24 cellular contexts compared by ENCODE assay signal in the genomic region with DNA sequence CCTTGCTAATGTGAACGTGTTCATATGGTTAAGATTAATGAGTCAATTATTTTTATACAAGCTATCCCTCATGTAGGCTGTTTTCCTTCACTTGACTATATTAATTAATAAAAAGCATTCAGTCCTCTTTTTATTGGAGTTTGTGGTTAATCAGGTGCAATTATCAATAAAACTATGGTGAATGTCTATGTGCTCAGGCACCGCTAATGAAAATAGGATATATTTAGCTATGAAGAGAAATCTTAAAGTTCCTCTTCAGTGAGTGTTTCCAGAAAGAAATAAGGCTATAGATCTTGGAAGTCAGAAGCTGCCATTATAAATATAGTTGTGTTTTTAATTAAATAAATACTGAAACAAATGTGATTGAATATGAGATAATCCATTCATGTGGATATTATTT.
A peak's percentile ranks its signal among the peaks of the same experiment; 100 is the strongest.
DNase-seq lines count a peak whose midpoint lies in the region; ATAC-seq, FAIRE-seq and TF ChIP-seq lines count a peak whose summit lies in the region.
"Had no signal": no experiment of that assay in that cellular context is flagged by ENCODE, and none has a peak within 500 bp of the region (broad histone marks: within the 10 kb centered on the region; RNA-seq: fewer than 3 reads in every experiment).

No MANE protein-coding gene starts in this region.

- no peak for ATAC-seq in HG02610 (IDR thresholded peaks at IDR 0.05; ENCODE audit: unreplicated experiment)
- ATAC-seq: A549, GM12878 had no signal

- no peak overlapping the region for H3K4me3 ChIP-seq in A673 (ENCODE audit: low read depth, low read length, poor library complexity, severe bottlenecking)
- H3K4me3 ChIP-seq in SK-N-MC: peak overlapping the region; percentile 58
- H3K4me3 ChIP-seq: A549, BLaER1, GM12878 had no signal

- peaks cover 26% of the 10 kb centered on the region for H3K4me1 ChIP-seq in A673 (ENCODE audit: insufficient read depth, low read length, poor library complexity, severe bottlenecking)
- H3K4me1 ChIP-seq: A549, BE2C, BLaER1 had no signal

- no peaks in the 10 kb centered on the region for H3K36me3 ChIP-seq in A673 (ENCODE audit: insufficient read depth, low read length, poor library complexity, severe bottlenecking)
- no peaks in the 10 kb centered on the region for H3K36me3 ChIP-seq in SK-N-MC (ENCODE audit: insufficient read depth, low read length)
- H3K36me3 ChIP-seq: BE2C, BLaER1 had no signal

- CTCF ChIA-PET in A673 (lab: Charles Lee): no interaction called here

- no TSS peak for BruUV-seq in A673 (replicated peaks; lab: Mats Ljungman, UMichigan)

- intact Hi-C loops in A673 (cut with micrococcal nuclease; ENCODE audit: unreplicated experiment): no loop called here

- no peaks in the 10 kb centered on the region for H3K27me3 ChIP-seq in A673 (replicated peaks; ENCODE audit: insufficient read depth, low read depth, low read length, poor library complexity)
- H3K27me3 ChIP-seq: BE2C, BLaER1 had no signal

- H3K27ac ChIP-seq in A673 (ENCODE audit: low read depth, low read length, poor library complexity, severe bottlenecking) (peak overlapping the region; percentile 75), SK-N-MC (peak overlapping the region; percentile 72; the same call in 1 of the 2 replicates)
- H3K27ac ChIP-seq: 22Rv1, A549, BLaER1 had no signal

- DNase-seq in DMS79 treated with DMSO at 0.1 percent for 48 hours (lab: John Stamatoyannopoulos, UW): peak; percentile 68
- no peak for DNase-seq in DMS79 (lab: John Stamatoyannopoulos, UW)
- DNase-seq in A673 (ENCODE audit: low spot score): no peak
- DNase-seq in SK-N-MC (ENCODE audit: low read depth, low spot score): no peak
- DNase-seq in frontal cortex (ENCODE audit: low spot score in 2 of 2): no peak
- DNase-seq: ACHN; BE2C; C1 segment of cervical spinal cord; CD4-positive, alpha-beta memory T cell; CD4-positive, CD25-positive, alpha-beta regulatory T cell; CD8-positive, alpha-beta memory T cell; COR-L47; DMS 273 treated with DMSO at 0.1 percent for 48 hours; DMS53; DND-41; EL; GDM1 had no signal

- peaks cover 13% of the 10 kb centered on the region for H3K9me3 ChIP-seq in A673 (ENCODE audit: low read depth, low read length, poor library complexity, severe bottlenecking)
- H3K9me3 ChIP-seq in SK-N-MC (ENCODE audit: low read depth, low read length): no peaks in the 10 kb centered on the region
- H3K9me3 ChIP-seq: BE2C, BLaER1 had no signal

- no peak overlapping the region for H3K9ac ChIP-seq in SK-N-MC (ENCODE audit: insufficient read length)
- H3K9ac ChIP-seq: BLaER1 had no signal

- POLR2A ChIA-PET in A673 (lab: Charles Lee; ENCODE audit: low non-redundant PET): no interaction called here

- no peak for FAIRE-seq in frontal cortex (lab: Jason Lieb, UNC)
- FAIRE-seq: A549, GM12878, GM12892, GM18507 had no signal

- TF ChIP-seq CTCF in A673 (conservative IDR thresholded peaks at IDR 0.05; ENCODE audit: low read depth, low read length): no peak
